ENCODE assay signal across 11 cellular contexts in genomic region chr4:14862881-14863280, GRCh38.
DNase-seq lines count a peak whose midpoint lies in the region; ATAC-seq and TF ChIP-seq lines count a peak whose summit lies in the region.
"Had no signal": no experiment of that assay in that cellular context is flagged by ENCODE, and none has a peak within 500 bp of the region (broad histone marks: within the 10 kb centered on the region; RNA-seq: fewer than 3 reads in every experiment).

No MANE protein-coding gene starts in this region.

- H3K4ac ChIP-seq in IMR-90 (ENCODE audit: low read depth, low read length) = no peak overlapping the region

- no peak overlapping the region for H4K91ac ChIP-seq in IMR-90 (ENCODE audit: insufficient read depth, low read depth, low read length)

- peak overlapping the region; percentile 80 for H2AFZ ChIP-seq in IMR-90 (replicated peaks; ENCODE audit: low read length, poor library complexity)

- no TSS peak for BruUV-seq in IMR-90 (replicated peaks; lab: Mats Ljungman, UMichigan)

- no peak overlapping the region for H4K5ac ChIP-seq in IMR-90 (ENCODE audit: low read depth, low read length)

- H4K8ac ChIP-seq in IMR-90 (ENCODE audit: low read depth in 2 of 2, low read length in 2 of 2) = no peak overlapping the region

- no peak overlapping the region for H3K4me3 ChIP-seq in IMR-90 (ENCODE audit: insufficient read depth, low read depth, low read length)
- no peak overlapping the region for H3K4me3 ChIP-seq in ectodermal cell (ENCODE audit: insufficient read depth, low read depth, low read length)
- H3K4me3 ChIP-seq in thoracic aorta = peak overlapping the region; percentile 30

- H4K20me1 ChIP-seq in IMR-90 (ENCODE audit: insufficient read depth, low read length) = no peaks in the 10 kb centered on the region

- no peaks in the 10 kb centered on the region for H3K4me1 ChIP-seq in IMR-90 (ENCODE audit: control insufficient read depth, insufficient read depth, low read length)
- H3K4me1 ChIP-seq in ectodermal cell (ENCODE audit: control insufficient read depth, insufficient read depth, low read length) = peaks cover 1% of the 10 kb centered on the region
- H3K4me1 ChIP-seq in thoracic aorta (ENCODE audit: control insufficient read depth in 1 of 2, low read depth in 2 of 2) = peaks cover 0 to 28% of the 10 kb centered on the region in 2 donors

- no peak overlapping the region for H2BK5ac ChIP-seq in IMR-90 (ENCODE audit: low read depth, low read length, poor library complexity, severe bottlenecking)

- H3K27me3 ChIP-seq in IMR-90 (ENCODE audit: control insufficient read depth, insufficient read depth, low read length) (peaks cover 8% of the 10 kb centered on the region), ectodermal cell (ENCODE audit: control insufficient read depth, insufficient read depth, low read length, poor library complexity, severe bottlenecking) (no peaks in the 10 kb centered on the region), thoracic aorta (replicated peaks; ENCODE audit: insufficient read depth) (no peaks in the 10 kb centered on the region)

- POLR2A ChIA-PET in IMR-90 (lab: Charles Lee; ENCODE audit: unreplicated experiment) = no interaction called here

- H3K36me3 Mint-ChIP-seq in activated T-helper 1 cell treated with anti-CD3 and anti-CD28 coated beads, Interleukin-12 subunit alpha, Interleukin-12 subunit beta, Interleukin-2, Interleukin-4 antibody, amounts not matched to agents 30 ng/mL and 10 ng/mL and 1 ng/mL, durations not matched to agents 14 hours and 24 hours and 36 hours (ENCODE audit: low read depth) = no peaks in the 10 kb centered on the region
- H3K36me3 Mint-ChIP-seq: activated naive CD4-positive, alpha-beta T cell treated with anti-CD3 and anti-CD28 coated beads, Interleukin-2, amount 10 ng/mL, durations not matched to agents 7 days and 5 days; IgD-negative memory B cell had no signal

- H3K4me2 ChIP-seq in IMR-90 (ENCODE audit: low read depth, low read length) = no peak overlapping the region

- TF ChIP-seq CTCF in IMR-90 (conservative IDR thresholded peaks at IDR 0.05; ENCODE audit: low read depth, low read length) (no peak), thoracic aorta (IDR thresholded peaks at IDR 0.05) (no peak)

- H3K18ac ChIP-seq in IMR-90 (ENCODE audit: low read depth, low read length) = no peak overlapping the region

- no peak overlapping the region for H3K14ac ChIP-seq in IMR-90 (replicated peaks; ENCODE audit: low read depth, low read length)

- intact Hi-C loops in IMR-90 (cut with micrococcal nuclease) = no loop called here
- intact Hi-C loops in activated T-helper 1 cell treated with anti-CD3 and anti-CD28 coated beads, Interleukin-12 subunit alpha, Interleukin-12 subunit beta, Interleukin-2, Interleukin-4 antibody, amounts not matched to agents 30 ng/mL and 10 ng/mL and 1 ng/mL, durations not matched to agents 14 hours and 24 hours and 36 hours (cut with micrococcal nuclease) = no loop called here

- no peaks in the 10 kb centered on the region for H3K9me3 Mint-ChIP-seq in activated T-helper 1 cell treated with anti-CD3 and anti-CD28 coated beads, Interleukin-12 subunit alpha, Interleukin-12 subunit beta, Interleukin-2, Interleukin-4 antibody, amounts not matched to agents 30 ng/mL and 10 ng/mL and 1 ng/mL, durations not matched to agents 14 hours and 24 hours and 36 hours
- H3K9me3 Mint-ChIP-seq: activated naive CD4-positive, alpha-beta T cell treated with anti-CD3 and anti-CD28 coated beads, Interleukin-2, amount 10 ng/mL, durations not matched to agents 7 days and 5 days; IgD-negative memory B cell had no signal

- no peak overlapping the region for H3K56ac ChIP-seq in IMR-90 (ENCODE audit: extremely low read depth, insufficient read depth, low read length)

- H3K9ac ChIP-seq in IMR-90 (ENCODE audit: low read depth, low read length) = no peak overlapping the region

- dilution Hi-C loops in IMR-90 (cut with HindIII; ENCODE audit: low sequenced_read_pairs, unreplicated experiment) = no loop called here

- no peaks in the 10 kb centered on the region for H3K9me1 ChIP-seq in IMR-90 (ENCODE audit: insufficient read depth, low read length)

- H3K9me3 ChIP-seq in IMR-90 (ENCODE audit: control insufficient read depth, insufficient read depth, low read length) = no peaks in the 10 kb centered on the region
- H3K9me3 ChIP-seq in ectodermal cell (ENCODE audit: control insufficient read depth, low read length) = no peaks in the 10 kb centered on the region
- no peaks in the 10 kb centered on the region for H3K9me3 ChIP-seq in thoracic aorta

- H3K4me3 Mint-ChIP-seq in activated T-helper 1 cell treated with anti-CD3 and anti-CD28 coated beads, Interleukin-12 subunit alpha, Interleukin-12 subunit beta, Interleukin-2, Interleukin-4 antibody, amounts not matched to agents 30 ng/mL and 10 ng/mL and 1 ng/mL, durations not matched to agents 14 hours and 24 hours and 36 hours = no peak overlapping the region
- H3K4me3 Mint-ChIP-seq: activated naive CD4-positive, alpha-beta T cell treated with anti-CD3 and anti-CD28 coated beads, Interleukin-2, amount 10 ng/mL, durations not matched to agents 7 days and 5 days had no signal

- H3K27ac ChIP-seq in IMR-90 (ENCODE audit: insufficient read depth, low read length) (no peak overlapping the region), ectodermal cell (ENCODE audit: insufficient read depth, low read depth, low read length, poor library complexity, severe bottlenecking) (peak overlapping the region; percentile 75), thoracic aorta (no peak overlapping the region)

- peaks cover 15% of the 10 kb centered on the region for H3K4me1 Mint-ChIP-seq in activated T-helper 1 cell treated with anti-CD3 and anti-CD28 coated beads, Interleukin-12 subunit alpha, Interleukin-12 subunit beta, Interleukin-2, Interleukin-4 antibody, amounts not matched to agents 30 ng/mL and 10 ng/mL and 1 ng/mL, durations not matched to agents 14 hours and 24 hours and 36 hours (ENCODE audit: low read depth)
- H3K4me1 Mint-ChIP-seq: activated naive CD4-positive, alpha-beta T cell treated with anti-CD3 and anti-CD28 coated beads, Interleukin-2, amount 10 ng/mL, durations not matched to agents 7 days and 5 days; IgD-negative memory B cell had no signal

- no peaks in the 10 kb centered on the region for H3K79me1 ChIP-seq in IMR-90 (ENCODE audit: low read depth in 1 of 2, low read length in 2 of 2)

- in situ Hi-C loops in IMR-90 (cut with MboI; ENCODE audit: low sequenced_read_pairs) = loop anchor here (25.0 kb wide), 1 partner anchor 599 kb away; the partner anchor contains the start of gene CC2D2A

- no peaks in the 10 kb centered on the region for H3K36me3 ChIP-seq in IMR-90 (ENCODE audit: control insufficient read depth, insufficient read depth, low read length)
- no peaks in the 10 kb centered on the region for H3K36me3 ChIP-seq in ectodermal cell (ENCODE audit: control insufficient read depth, insufficient read depth, low read length)
- H3K36me3 ChIP-seq in thoracic aorta = no peaks in the 10 kb centered on the region

- no peak overlapping the region for H2AK5ac ChIP-seq in IMR-90 (ENCODE audit: low read depth, low read length)

- no peak for TF ChIP-seq RAD21 in IMR-90 (IDR thresholded peaks at IDR 0.05; ENCODE audit: low read length)

- no peak for TF ChIP-seq POLR2A in IMR-90 (IDR thresholded peaks at IDR 0.05; ENCODE audit: low read depth, low read length)

- peaks cover 10% of the 10 kb centered on the region for H3K27me3 Mint-ChIP-seq in activated T-helper 1 cell treated with anti-CD3 and anti-CD28 coated beads, Interleukin-12 subunit alpha, Interleukin-12 subunit beta, Interleukin-2, Interleukin-4 antibody, amounts not matched to agents 30 ng/mL and 10 ng/mL and 1 ng/mL, durations not matched to agents 14 hours and 24 hours and 36 hours (ENCODE audit: insufficient read depth)

- no peak overlapping the region for H3K27ac Mint-ChIP-seq in activated T-helper 1 cell treated with anti-CD3 and anti-CD28 coated beads, Interleukin-12 subunit alpha, Interleukin-12 subunit beta, Interleukin-2, Interleukin-4 antibody, amounts not matched to agents 30 ng/mL and 10 ng/mL and 1 ng/mL, durations not matched to agents 14 hours and 24 hours and 36 hours
- H3K27ac Mint-ChIP-seq: activated naive CD4-positive, alpha-beta T cell treated with anti-CD3 and anti-CD28 coated beads, Interleukin-2, amount 10 ng/mL, durations not matched to agents 7 days and 5 days had no signal

- H2BK15ac ChIP-seq in IMR-90 (ENCODE audit: low read depth, low read length) = no peak overlapping the region

- no peak overlapping the region for H2AK9ac ChIP-seq in IMR-90 (replicated peaks; ENCODE audit: low read depth, low read length, poor library complexity)

- no peak; the same call in 1 of the 2 replicates for ATAC-seq in IMR-90 (ENCODE audit: low read depth)
- no peak for ATAC-seq in thoracic aorta (ENCODE audit: insufficient number of reproducible peaks, low FRiP score, low read depth)

- H2BK20ac ChIP-seq in IMR-90 (ENCODE audit: low read depth, low read length) = no peak overlapping the region

- CTCF ChIA-PET in IMR-90 (lab: Yijun Ruan, JAX) = no interaction called here

- 20% methylated on average over 10 of the region's 35 CpGs; no CpG with 5 or more reads in 1 of the 2 experiments for WGBS in IMR-90 (ENCODE audit: extremely low coverage in 2 of 2, insufficient read length in 1 of 2), 2 experiments
- 93 to 97% methylated on average over 34 to 35 of the region's 35 CpGs for WGBS in ectodermal cell, 2 experiments

- DNase-seq in IMR-90 (no peak), myocyte (ENCODE audit: low read depth) (peak; percentile 75), thoracic aorta (ENCODE audit: low spot score) (no peak), DMS79 treated with DMSO at 0.1 percent for 48 hours (lab: John Stamatoyannopoulos, UW) (no peak), AML-193 (lab: John Stamatoyannopoulos, UW) (no peak)
- no peak for DNase-seq in activated T-helper 1 cell treated with anti-CD3 and anti-CD28 coated beads, Interleukin-12 subunit alpha, Interleukin-12 subunit beta, Interleukin-2, Interleukin-4 antibody, amounts not matched to agents 30 ng/mL and 10 ng/mL and 1 ng/mL, durations not matched to agents 14 hours and 24 hours and 36 hours (ENCODE audit: low spot score)
- DNase-seq in stimulated activated CD8-positive, alpha-beta memory T cell treated with anti-CD3 and anti-CD28 coated beads, Interleukin-4, amount 100 ng/mL, for 48 hours = no peak
- DNase-seq: activated naive CD4-positive, alpha-beta T cell treated with anti-CD3 and anti-CD28 coated beads, Interleukin-2, amount 10 ng/mL, durations not matched to agents 7 days and 5 days; NCI-H187 had no signal

- no peak overlapping the region for H3K23ac ChIP-seq in IMR-90 (ENCODE audit: low read depth, low read length)

- H2BK120ac ChIP-seq in IMR-90 (ENCODE audit: low read depth, low read length) = no peak overlapping the region

TF ChIP-seq in IMR-90, 13 proteins besides CTCF, POLR2A, EP300 and RAD21 (continues in another document):
- no peak for TF ChIP-seq RCOR1 (IDR thresholded peaks at IDR 0.05; ENCODE audit: insufficient replicate concordance, low read length)
- no peak for TF ChIP-seq MAZ (IDR thresholded peaks at IDR 0.05; ENCODE audit: borderline replicate concordance, low read depth, low read length)
- TF ChIP-seq FOS (IDR thresholded peaks at IDR 0.05; ENCODE audit: low read depth, low read length) = no peak
- no peak for TF ChIP-seq SMC3 (IDR thresholded peaks at IDR 0.05; ENCODE audit: low read depth, low read length)
- TF ChIP-seq NFE2L2 (IDR thresholded peaks at IDR 0.05; ENCODE audit: low read depth, low read length) = no peak
- TF ChIP-seq CEBPB (IDR thresholded peaks at IDR 0.05; ENCODE audit: low read depth, low read length) = no peak
